In genomic region chr17:33745047-33745783, GRCh38 we compare ENCODE assay signal across 26 cellular contexts.
"Had no signal": no experiment of that assay in that cellular context is flagged by ENCODE, and none has a peak within 500 bp of the region (broad histone marks: within the 10 kb centered on the region; RNA-seq: fewer than 3 reads in every experiment).

No MANE protein-coding gene starts in this region.

- H3K9ac ChIP-seq: neural progenitor cell had no signal

- H3K4me3 ChIP-seq: left lung, lung, neural progenitor cell, ovary, right atrium auricular region, right lobe of liver, smooth muscle cell, tibial nerve, uterus had no signal

- ATAC-seq: left colon; left lung; natural killer cell; stimulated activated memory B cell treated with anti-CD40 and anti-IgM and Interleukin-4, amounts not matched to agents 10 μg/mL and 1 μg/mL and 100 μg/mL, for 72 hours; stimulated activated naive CD8-positive, alpha-beta T cell treated with anti-CD3 and anti-CD28 coated beads, Interleukin-15, amount 100 ng/mL, for 72 hours had no signal

- H3K27me3 ChIP-seq: neural progenitor cell, ovary, right atrium auricular region, right lobe of liver, uterus had no signal

- H3K4me2 ChIP-seq: neural progenitor cell, smooth muscle cell had no signal

- H3K27ac ChIP-seq: left lung, neural progenitor cell, neutrophil, ovary, right atrium auricular region, right lobe of liver, tibial nerve, uterus had no signal

- DNase-seq: hippocampal formation; kidney; left colon; left lung; mesendoderm; naive B cell; natural killer cell; nephron progenitor cell; occipital lobe; ovary; right lobe of liver; stimulated activated CD4-positive, alpha-beta T cell treated with anti-CD3 and anti-CD28 coated beads, Interleukin-1b, Interleukin-23, amount 100 ng/mL, for 48 hours; stimulated activated CD4-positive, alpha-beta T cell treated with anti-CD3 and anti-CD28 coated beads, Interleukin-2, amount 100 ng/mL, for 48 hours; stimulated activated CD4-positive, alpha-beta T cell treated with anti-CD3 and anti-CD28 coated beads, Interleukin-4, amount 100 ng/mL, for 4 hours; stimulated activated CD8-positive, alpha-beta memory T cell treated with anti-CD3 and anti-CD28 coated beads, Interleukin-4, amount 100 ng/mL, for 48 hours; stimulated activated naive CD4-positive, alpha-beta T cell treated with Interleukin-2 at 50 U/mL for 16 hours; stimulated activated naive CD8-positive, alpha-beta T cell treated with anti-CD3 and anti-CD28 coated beads, Interleukin-15, amount 100 ng/mL, for 72 hours; substantia nigra; uterus had no signal

- H3K4me1 ChIP-seq: left lung, neural progenitor cell, right atrium auricular region, tibial nerve, uterus had no signal

- H2AFZ ChIP-seq: neural progenitor cell had no signal

- H3K36me3 ChIP-seq: left lung, neural progenitor cell, neutrophil, ovary, right atrium auricular region, right lobe of liver, tibial nerve, uterus had no signal

- H3K9me3 ChIP-seq: left lung, neutrophil, ovary, right atrium auricular region, right lobe of liver, tibial nerve, uterus had no signal
